In genomic region chr13:106522112-106522511, GRCh38 we compare ENCODE assay signal across 2 cellular contexts.
TF ChIP-seq lines count a peak whose summit lies in the region.

No MANE protein-coding gene starts in this region.

TF ChIP-seq in GM23338, 12 proteins besides CTCF, POLR2A, EP300 and RAD21 (continued from another document):
- TF ChIP-seq ZNF462 (CRISPR knock-in tag; IDR thresholded peaks at IDR 0.05) = no peak
- no peak for TF ChIP-seq NANOG (IDR thresholded peaks at IDR 0.05; ENCODE audit: borderline replicate concordance)
- TF ChIP-seq ZNF331 (CRISPR knock-in tag; IDR thresholded peaks at IDR 0.05; ENCODE audit: low read depth) = no peak
- TF ChIP-seq REST (IDR thresholded peaks at IDR 0.05; ENCODE audit: unreplicated experiment) = no peak
- TF ChIP-seq POLR2AphosphoS5 (IDR thresholded peaks at IDR 0.05; ENCODE audit: low read depth) = no peak
- TF ChIP-seq STAT1 (IDR thresholded peaks at IDR 0.05; ENCODE audit: unreplicated experiment) = no peak
- TF ChIP-seq ZNF114 (CRISPR knock-in tag; IDR thresholded peaks at IDR 0.05) = no peak
- no peak for TF ChIP-seq EZH2 (IDR thresholded peaks at IDR 0.05; ENCODE audit: low read depth, unreplicated experiment)
- TF ChIP-seq CREB1 (CRISPR knock-in tag; IDR thresholded peaks at IDR 0.05; ENCODE audit: low read depth) = no peak
- no peak for TF ChIP-seq JUNB (IDR thresholded peaks at IDR 0.05; ENCODE audit: unreplicated experiment)
- TF ChIP-seq ETS1 (IDR thresholded peaks at IDR 0.05) = no peak
TF ChIP-seq in GM23338: peak in this region for 0.

TF ChIP-seq in neural cell, 6 proteins besides CTCF, POLR2A, EP300 and RAD21 (continued from another document):
- no peak for TF ChIP-seq REST (IDR thresholded peaks at IDR 0.05; ENCODE audit: borderline replicate concordance)
